In the genomic region with DNA sequence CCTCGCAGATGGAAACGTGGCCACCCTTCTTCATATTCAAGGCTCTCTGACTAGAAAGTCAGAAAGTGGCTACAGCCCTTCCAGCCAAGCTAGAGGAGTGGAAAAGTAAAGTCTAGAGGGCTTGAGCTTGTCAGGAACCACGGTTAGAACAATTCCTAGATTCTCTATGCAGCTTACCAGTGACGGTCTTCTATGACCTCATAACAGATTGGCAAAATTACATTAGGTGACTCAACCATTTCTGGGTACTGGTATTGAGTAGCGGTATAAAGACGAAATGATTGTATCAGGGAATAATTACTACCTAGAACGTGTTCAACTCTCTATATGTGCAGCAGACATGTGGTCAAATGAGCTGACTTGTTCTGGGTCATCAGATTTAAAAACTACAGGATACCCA, we compare ENCODE assay signal across 17 cellular contexts.
A peak's percentile ranks its signal among the peaks of the same experiment; 100 is the strongest.
DNase-seq lines count a peak whose midpoint lies in the region; ATAC-seq and TF ChIP-seq lines count a peak whose summit lies in the region.
"Had no signal": no experiment of that assay in that cellular context is flagged by ENCODE, and none has a peak within 500 bp of the region (broad histone marks: within the 10 kb centered on the region; RNA-seq: fewer than 3 reads in every experiment).

No MANE protein-coding gene starts in this region.

- H4K8ac ChIP-seq in IMR-90 (ENCODE audit: low read depth in 2 of 2, low read length in 2 of 2): peak overlapping the region; percentile 34 to 77; a peak in 3 of 4 replicates

- peak overlapping the region; percentile 85 for H3K4ac ChIP-seq in IMR-90 (ENCODE audit: low read depth, low read length)

- TF ChIP-seq RAD21 in IMR-90 (IDR thresholded peaks at IDR 0.05; ENCODE audit: low read length): no peak

- H4K91ac ChIP-seq in IMR-90 (ENCODE audit: insufficient read depth, low read depth, low read length): peak overlapping the region; percentile 60

- H2AK9ac ChIP-seq in IMR-90 (replicated peaks; ENCODE audit: low read depth, low read length, poor library complexity): no peak overlapping the region

- dilution Hi-C loops in IMR-90 (cut with HindIII; ENCODE audit: low sequenced_read_pairs, unreplicated experiment): no loop called here

- H3K14ac ChIP-seq in IMR-90 (replicated peaks; ENCODE audit: low read depth, low read length): peak overlapping the region; percentile 89

- BruUV-seq in IMR-90 (replicated peaks; lab: Mats Ljungman, UMichigan): no TSS peak

- TF ChIP-seq EP300 in stomach (IDR thresholded peaks at IDR 0.05): no peak

- H3K36me3 ChIP-seq in IMR-90 (ENCODE audit: control insufficient read depth, insufficient read depth, low read length) (no peaks in the 10 kb centered on the region), adipocyte (ENCODE audit: control insufficient read depth, insufficient read depth, low read length, severe bottlenecking) (no peaks in the 10 kb centered on the region), stomach (no peaks in the 10 kb centered on the region), thyroid gland (no peaks in the 10 kb centered on the region)

- peaks cover 16% of the 10 kb centered on the region for H3K9me1 ChIP-seq in IMR-90 (ENCODE audit: insufficient read depth, low read length)

- TF ChIP-seq CTCF in IMR-90 (conservative IDR thresholded peaks at IDR 0.05; ENCODE audit: low read depth, low read length) (no peak), stomach (IDR thresholded peaks at IDR 0.05) (no peak), thyroid gland (IDR thresholded peaks at IDR 0.05) (no peak)

- peak overlapping the region; percentile 92 for H3K18ac ChIP-seq in IMR-90 (ENCODE audit: low read depth, low read length)

- peak overlapping the region; percentile 13; the same call in 1 of the 2 replicates for H3K56ac ChIP-seq in IMR-90 (ENCODE audit: extremely low read depth, insufficient read depth, low read length)

- peak overlapping the region; percentile 81; the same call in 2 of the 3 replicates for H2BK15ac ChIP-seq in IMR-90 (ENCODE audit: low read depth, low read length)

- peak; percentile 46 for DNase-seq in IMR-90
- DNase-seq in adipocyte (ENCODE audit: low read depth): peak; percentile 44
- DNase-seq in lung microvascular endothelial cell (ENCODE audit: low read depth in 2 of 2): peak; percentile 3 to 52
- DNase-seq in stomach: no peak
- DNase-seq in stimulated activated CD4-positive, alpha-beta T cell treated with anti-CD3 and anti-CD28 coated beads, Interleukin-2, amount 100 ng/mL, for 24 hours: no peak
- DNase-seq in thyroid gland: no peak
- DNase-seq in AG08396 (ENCODE audit: low spot score): no peak
- DNase-seq: activated CD4-positive, alpha-beta T cell treated with anti-CD3 and anti-CD28 coated beads for 36 hours; DMS79; head of caudate nucleus; MM.1S; NCI-H2081 treated with DMSO at 0.1 percent for 48 hours; NCI-H774; stimulated activated CD4-positive, alpha-beta T cell treated with anti-CD3 and anti-CD28 coated beads, Interleukin-4, amount 100 ng/mL, for 1 hour; T-helper 17 cell had no signal

- H3K4me3 ChIP-seq in IMR-90 (ENCODE audit: insufficient read depth, low read depth, low read length): no peak overlapping the region
- H3K4me3 ChIP-seq in adipocyte (ENCODE audit: low read length): no peak overlapping the region
- H3K4me3 ChIP-seq in stomach: no peak overlapping the region
- H3K4me3 ChIP-seq in thyroid gland (replicated peaks in 1 of 3): no peak overlapping the region

- TF ChIP-seq POLR2A in IMR-90 (IDR thresholded peaks at IDR 0.05; ENCODE audit: low read depth, low read length): no peak
- no peak for TF ChIP-seq POLR2A in stomach (IDR thresholded peaks at IDR 0.05)
- TF ChIP-seq POLR2A in thyroid gland (IDR thresholded peaks at IDR 0.05): no peak

- peak overlapping the region; percentile 94 for H4K5ac ChIP-seq in IMR-90 (ENCODE audit: low read depth, low read length)

- intact Hi-C loops in IMR-90 (cut with micrococcal nuclease): loop anchor here (2.0 to 10.0 kb wide), 5 partner anchors 53 to 641 kb away; no protein-coding TSS in a partner anchor
- intact Hi-C loops in stomach (cut with DNase I; ENCODE audit: low total_unique reads): no loop called here
- intact Hi-C loops in thyroid gland (cut with DNase I): no loop called here

- H2AFZ ChIP-seq in IMR-90 (replicated peaks; ENCODE audit: low read length, poor library complexity): no peak overlapping the region

- H3K4me2 ChIP-seq in IMR-90 (ENCODE audit: low read depth, low read length): no peak overlapping the region; the same call in 1 of the 2 replicates

- H2BK5ac ChIP-seq in IMR-90 (ENCODE audit: low read depth, low read length, poor library complexity, severe bottlenecking): peak overlapping the region; percentile 92

- H3K27me3 ChIP-seq in IMR-90 (ENCODE audit: control insufficient read depth, insufficient read depth, low read length) (no peaks in the 10 kb centered on the region), adipocyte (replicated peaks; ENCODE audit: control insufficient read depth, insufficient read depth, low read length) (no peaks in the 10 kb centered on the region), stomach (no peaks in the 10 kb centered on the region), thyroid gland (no peaks in the 10 kb centered on the region)

- H3K79me1 ChIP-seq in IMR-90 (ENCODE audit: low read depth in 1 of 2, low read length in 2 of 2): peaks cover 0 to 21% of the 10 kb centered on the region in 2 experiments; a peak in 2 of 4 replicates

- H2AK5ac ChIP-seq in IMR-90 (ENCODE audit: low read depth, low read length): peak overlapping the region; percentile 87

- H2BK120ac ChIP-seq in IMR-90 (ENCODE audit: low read depth, low read length): peak overlapping the region; percentile 91

- peak overlapping the region; percentile 61 for H3K23ac ChIP-seq in IMR-90 (ENCODE audit: low read depth, low read length)

- H3K9me3 ChIP-seq in IMR-90 (ENCODE audit: control insufficient read depth, insufficient read depth, low read length): no peaks in the 10 kb centered on the region
- no peaks in the 10 kb centered on the region for H3K9me3 ChIP-seq in adipocyte (ENCODE audit: control insufficient read depth, low read length)
- no peaks in the 10 kb centered on the region for H3K9me3 ChIP-seq in stomach
- H3K9me3 ChIP-seq in thyroid gland: no peaks in the 10 kb centered on the region

- peak overlapping the region; percentile 97 for H2BK20ac ChIP-seq in IMR-90 (ENCODE audit: low read depth, low read length)

- CTCF ChIA-PET in IMR-90 (lab: Yijun Ruan, JAX): interaction anchor here (0.6 to 1.5 kb wide), 5 partner anchors 153 to 314 kb away, joined by 3 to 7 read pairs (median 3); no protein-coding TSS in a partner anchor

- in situ Hi-C loops in IMR-90 (cut with MboI; ENCODE audit: low sequenced_read_pairs): no loop called here

- ATAC-seq in IMR-90 (ENCODE audit: low read depth): no peak
- ATAC-seq: activated naive CD4-positive, alpha-beta T cell treated with anti-CD3 and anti-CD28 coated beads, Interleukin-2, amount 50 U/mL, for 72 hours; T-helper 17 cell had no signal

- no peaks in the 10 kb centered on the region for H4K20me1 ChIP-seq in IMR-90 (ENCODE audit: insufficient read depth, low read length)

- H3K27ac ChIP-seq in IMR-90 (ENCODE audit: insufficient read depth, low read length): peak overlapping the region; percentile 58
- peak overlapping the region; percentile 53 to 86 (median 66) for H3K27ac ChIP-seq in stomach
- H3K27ac ChIP-seq in thyroid gland: no peak overlapping the region
- H3K27ac ChIP-seq: RWPE1 had no signal

- WGBS in IMR-90 (ENCODE audit: extremely low coverage in 2 of 2, insufficient read length in 1 of 2), 2 experiments: no CpG with 5 or more reads among the region's 7 CpGs
- WGBS in stomach, 5 donors: 80 to 90% (median 88%) methylated on average over 7 of the region's 7 CpGs
- 88 to 93% methylated on average over 7 of the region's 7 CpGs for WGBS in thyroid gland, 2 donors

- H3K9ac ChIP-seq in IMR-90 (ENCODE audit: low read depth, low read length) (no peak overlapping the region), adipocyte (ENCODE audit: low read length) (peak overlapping the region; percentile 85)

- peaks cover 36% of the 10 kb centered on the region for H3K4me1 ChIP-seq in IMR-90 (ENCODE audit: control insufficient read depth, insufficient read depth, low read length)
- peaks cover 90% of the 10 kb centered on the region for H3K4me1 ChIP-seq in adipocyte (ENCODE audit: control insufficient read depth, insufficient read depth, low read length)
- H3K4me1 ChIP-seq in stomach: peaks cover 13 to 40% (median 31%) of the 10 kb centered on the region in 4 donors
- peaks cover 0 to 11% of the 10 kb centered on the region in 2 donors for H3K4me1 ChIP-seq in thyroid gland

- POLR2A ChIA-PET in IMR-90 (lab: Charles Lee; ENCODE audit: unreplicated experiment): interaction anchor here (0.9 to 1.7 kb wide), 3 partner anchors 119 to 315 kb away, joined by 6 to 13 read pairs (median 9); no protein-coding TSS in a partner anchor

TF ChIP-seq in IMR-90, 13 proteins besides CTCF, POLR2A, EP300 and RAD21:
- no peak for TF ChIP-seq FOS (IDR thresholded peaks at IDR 0.05; ENCODE audit: low read depth, low read length)
- no peak for TF ChIP-seq MXI1 (IDR thresholded peaks at IDR 0.05; ENCODE audit: borderline replicate concordance, low read depth, low read length)
- no peak for TF ChIP-seq RCOR1 (IDR thresholded peaks at IDR 0.05; ENCODE audit: insufficient replicate concordance, low read length)

Comparison
In these comparisons a context has a peak if more than half of its experiments do, and no peak if none do; other contexts are left out.
1. DNase-seq: peak in IMR-90 (single experiment), adipocyte (single experiment) and lung microvascular endothelial cell (2 of 2); none in stomach (single experiment), stimulated activated CD4-positive, alpha-beta T cell treated with anti-CD3 and anti-CD28 coated beads, Interleukin-2, amount 100 ng/mL, for 24 hours (0 of 2), thyroid gland (0 of 2) and AG08396 (single experiment).
2. H3K27ac ChIP-seq: peak in IMR-90 (single experiment) and stomach (5 of 5); none in thyroid gland (0 of 3).